In the genomic region with DNA sequence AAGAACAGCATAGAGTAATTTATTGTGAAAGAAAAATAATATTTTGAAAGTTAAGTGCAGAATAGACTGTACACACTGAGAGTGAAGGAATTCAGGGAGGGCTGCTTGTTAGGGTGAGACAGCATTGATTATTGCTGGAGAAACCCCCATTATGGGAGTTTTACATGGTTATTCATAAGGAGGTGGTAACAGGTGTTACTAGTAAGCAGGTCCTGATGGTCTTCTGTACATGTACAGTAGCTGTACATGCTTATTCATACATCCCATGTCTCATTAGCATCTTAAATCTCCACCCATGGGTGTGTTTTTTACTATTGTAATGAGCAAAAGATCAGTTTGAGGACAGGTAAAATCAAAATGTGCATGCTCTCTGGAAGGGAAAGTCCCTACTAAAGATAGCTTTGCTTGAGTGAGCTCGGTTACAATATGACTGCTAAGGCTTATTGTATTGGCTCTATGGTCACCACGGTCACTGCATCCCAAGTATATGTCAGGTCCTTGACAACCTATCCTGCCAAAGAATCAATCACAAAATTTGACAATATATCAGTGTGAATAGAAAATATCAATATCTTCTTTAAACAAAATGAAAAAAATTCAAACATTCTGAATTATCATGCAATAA, we compare ENCODE assay signal across 1 cellular context.
TF ChIP-seq lines count a peak whose summit lies in the region.

No MANE protein-coding gene starts in this region.

TF ChIP-seq in GM12878, 131 proteins besides CTCF, POLR2A, EP300 and RAD21:
- TF ChIP-seq NR2C2 (IDR thresholded peaks at IDR 0.05; ENCODE audit: borderline replicate concordance, control insufficient read depth, insufficient read length, low read depth) (no peak), SRF (IDR thresholded peaks at IDR 0.05; ENCODE audit: low read depth in 2 of 2, low read length in 2 of 2) (no peak), PAX5 (IDR thresholded peaks at IDR 0.05; ENCODE audit: borderline replicate concordance, low read depth, low read length) (peak; percentile 52; the same call in 1 of the 2 replicates), KAT2A (conservative IDR thresholded peaks at IDR 0.05; ENCODE audit: control insufficient read depth, low read depth, low read length) (no peak), NFIC (IDR thresholded peaks at IDR 0.05; ENCODE audit: low read depth, low read length) (0 out of 2 replicates have a peak, but pooled peaks have one; percentile 24), NBN (IDR thresholded peaks at IDR 0.05) (no peak), CHD1 (IDR thresholded peaks at IDR 0.05; ENCODE audit: low read depth, low read length) (no peak), NKRF (conservative IDR thresholded peaks at IDR 0.05) (no peak), ZNF217 (IDR thresholded peaks at IDR 0.05) (no peak), JUNB (IDR thresholded peaks at IDR 0.05) (peak; percentile 72), FOXK2 (IDR thresholded peaks at IDR 0.05) (no peak), CREM (IDR thresholded peaks at IDR 0.05; ENCODE audit: low read depth) (no peak), RBBP5 (conservative IDR thresholded peaks at IDR 0.05) (no peak), ZNF592 (IDR thresholded peaks at IDR 0.05) (no peak), NFYA (IDR thresholded peaks at IDR 0.05; ENCODE audit: borderline replicate concordance, low read depth, low read length) (no peak), YY1 (IDR thresholded peaks at IDR 0.05; ENCODE audit: low read depth, low read length) (no peak), KDM1A (IDR thresholded peaks at IDR 0.05; ENCODE audit: borderline replicate concordance) (no peak), IRF4 (IDR thresholded peaks at IDR 0.05; ENCODE audit: low read depth, low read length) (peak; percentile 67; the same call in 1 of the 2 replicates)
- TF ChIP-seq, protein P1, sequence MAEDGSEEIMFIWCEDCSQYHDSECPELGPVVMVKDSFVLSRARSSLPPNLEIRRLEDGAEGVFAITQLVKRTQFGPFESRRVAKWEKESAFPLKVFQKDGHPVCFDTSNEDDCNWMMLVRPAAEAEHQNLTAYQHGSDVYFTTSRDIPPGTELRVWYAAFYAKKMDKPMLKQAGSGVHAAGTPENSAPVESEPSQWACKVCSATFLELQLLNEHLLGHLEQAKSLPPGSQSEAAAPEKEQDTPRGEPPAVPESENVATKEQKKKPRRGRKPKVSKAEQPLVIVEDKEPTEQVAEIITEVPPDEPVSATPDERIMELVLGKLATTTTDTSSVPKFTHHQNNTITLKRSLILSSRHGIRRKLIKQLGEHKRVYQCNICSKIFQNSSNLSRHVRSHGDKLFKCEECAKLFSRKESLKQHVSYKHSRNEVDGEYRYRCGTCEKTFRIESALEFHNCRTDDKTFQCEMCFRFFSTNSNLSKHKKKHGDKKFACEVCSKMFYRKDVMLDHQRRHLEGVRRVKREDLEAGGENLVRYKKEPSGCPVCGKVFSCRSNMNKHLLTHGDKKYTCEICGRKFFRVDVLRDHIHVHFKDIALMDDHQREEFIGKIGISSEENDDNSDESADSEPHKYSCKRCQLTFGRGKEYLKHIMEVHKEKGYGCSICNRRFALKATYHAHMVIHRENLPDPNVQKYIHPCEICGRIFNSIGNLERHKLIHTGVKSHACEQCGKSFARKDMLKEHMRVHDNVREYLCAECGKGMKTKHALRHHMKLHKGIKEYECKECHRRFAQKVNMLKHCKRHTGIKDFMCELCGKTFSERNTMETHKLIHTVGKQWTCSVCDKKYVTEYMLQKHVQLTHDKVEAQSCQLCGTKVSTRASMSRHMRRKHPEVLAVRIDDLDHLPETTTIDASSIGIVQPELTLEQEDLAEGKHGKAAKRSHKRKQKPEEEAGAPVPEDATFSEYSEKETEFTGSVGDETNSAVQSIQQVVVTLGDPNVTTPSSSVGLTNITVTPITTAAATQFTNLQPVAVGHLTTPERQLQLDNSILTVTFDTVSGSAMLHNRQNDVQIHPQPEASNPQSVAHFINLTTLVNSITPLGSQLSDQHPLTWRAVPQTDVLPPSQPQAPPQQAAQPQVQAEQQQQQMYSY (CRISPR knock-in tag; IDR thresholded peaks at IDR 0.05) = no peak
- TF ChIP-seq, protein P2, sequence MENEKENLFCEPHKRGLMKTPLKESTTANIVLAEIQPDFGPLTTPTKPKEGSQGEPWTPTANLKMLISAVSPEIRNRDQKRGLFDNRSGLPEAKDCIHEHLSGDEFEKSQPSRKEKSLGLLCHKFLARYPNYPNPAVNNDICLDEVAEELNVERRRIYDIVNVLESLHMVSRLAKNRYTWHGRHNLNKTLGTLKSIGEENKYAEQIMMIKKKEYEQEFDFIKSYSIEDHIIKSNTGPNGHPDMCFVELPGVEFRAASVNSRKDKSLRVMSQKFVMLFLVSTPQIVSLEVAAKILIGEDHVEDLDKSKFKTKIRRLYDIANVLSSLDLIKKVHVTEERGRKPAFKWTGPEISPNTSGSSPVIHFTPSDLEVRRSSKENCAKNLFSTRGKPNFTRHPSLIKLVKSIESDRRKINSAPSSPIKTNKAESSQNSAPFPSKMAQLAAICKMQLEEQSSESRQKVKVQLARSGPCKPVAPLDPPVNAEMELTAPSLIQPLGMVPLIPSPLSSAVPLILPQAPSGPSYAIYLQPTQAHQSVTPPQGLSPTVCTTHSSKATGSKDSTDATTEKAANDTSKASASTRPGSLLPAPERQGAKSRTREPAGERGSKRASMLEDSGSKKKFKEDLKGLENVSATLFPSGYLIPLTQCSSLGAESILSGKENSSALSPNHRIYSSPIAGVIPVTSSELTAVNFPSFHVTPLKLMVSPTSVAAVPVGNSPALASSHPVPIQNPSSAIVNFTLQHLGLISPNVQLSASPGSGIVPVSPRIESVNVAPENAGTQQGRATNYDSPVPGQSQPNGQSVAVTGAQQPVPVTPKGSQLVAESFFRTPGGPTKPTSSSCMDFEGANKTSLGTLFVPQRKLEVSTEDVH (IDR thresholded peaks at IDR 0.05; ENCODE audit: low read depth, partially characterized antibody) = no peak
